Comparison of ENCODE assay signal across 9 cellular contexts in genomic region chr5:25423271-25423670, GRCh38.
"Had no signal": no experiment of that assay in that cellular context is flagged by ENCODE, and none has a peak within 500 bp of the region (broad histone marks: within the 10 kb centered on the region; RNA-seq: fewer than 3 reads in every experiment).

No MANE protein-coding gene starts in this region.

- H3K4me1 ChIP-seq: HAP-1 had no signal

- H3K4me3 Mint-ChIP-seq: H9, HFFc6 had no signal

- H3K9me3 ChIP-seq: HAP-1 had no signal

- H3K27ac Mint-ChIP-seq: HFFc6 had no signal

- ATAC-seq: HCT116 had no signal

- DNase-seq: GM23248, GOT3, H7, H9, HCEC 1CT, HFFc6 had no signal

- H3K9ac ChIP-seq: GM23248 had no signal

- H3K27ac ChIP-seq: GM23248 had no signal

- H3K4me3 ChIP-seq: GM23248, HAP-1 had no signal

- H2AFZ ChIP-seq: GM23248 had no signal

- FAIRE-seq: H54 had no signal

- H3K36me3 ChIP-seq: HAP-1 had no signal

- H3K9me3 Mint-ChIP-seq: H9, HFFc6 had no signal
